In the genomic region with DNA sequence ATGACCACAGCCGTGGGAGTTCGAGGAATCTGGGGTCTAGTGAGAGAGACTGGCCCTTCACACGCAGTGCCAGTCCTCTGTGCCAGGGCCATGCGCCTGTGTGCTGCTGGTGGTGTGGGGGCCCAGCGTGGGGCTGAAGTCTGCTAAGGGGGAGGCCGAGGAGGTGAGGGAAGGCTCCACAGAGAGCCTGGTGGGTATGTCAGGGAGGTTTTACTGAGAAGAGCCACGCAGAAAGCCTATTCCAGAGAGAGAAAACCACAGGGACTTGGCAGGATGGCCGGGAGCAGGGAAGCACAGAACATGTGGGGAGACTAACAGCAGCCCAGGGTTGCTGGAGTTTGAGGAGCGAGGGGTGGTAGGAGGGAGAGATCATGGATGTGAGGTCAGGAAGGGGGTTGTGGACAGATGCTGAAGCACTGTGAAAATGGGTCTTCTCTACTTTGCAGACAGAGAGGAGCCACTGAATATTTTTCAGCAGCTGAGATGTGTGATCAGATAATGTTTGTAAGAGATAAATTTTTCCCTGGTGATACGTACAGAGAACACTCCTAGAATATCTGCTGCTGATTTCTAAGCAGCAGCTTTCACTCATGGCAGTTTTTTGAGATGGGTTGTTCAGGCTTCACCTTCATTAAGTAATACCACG, we compare ENCODE assay signal across 11 cellular contexts. TPM values are rescaled to one million over a fixed set of nuclear protein-coding genes. Genes with fewer than 3 reads are reported as not detected.
A peak's percentile ranks its signal among the peaks of the same experiment; 100 is the strongest.
DNase-seq lines count a peak whose midpoint lies in the region; ATAC-seq and TF ChIP-seq lines count a peak whose summit lies in the region.
"Had no signal": no experiment of that assay in that cellular context is flagged by ENCODE, and none has a peak within 500 bp of the region (broad histone marks: within the 10 kb centered on the region; RNA-seq: fewer than 3 reads in every experiment).

No MANE protein-coding gene starts in this region.

- peak; percentile 0 for ATAC-seq in HG02981 (IDR thresholded peaks at IDR 0.05; ENCODE audit: unreplicated experiment)
- no peak for ATAC-seq in PC-3

- H3K27ac Mint-ChIP-seq in chondrocyte (ENCODE audit: unreplicated experiment): no peak overlapping the region
- peak overlapping the region in 2 of 3 experiments; percentile 14 to 27 for H3K27ac Mint-ChIP-seq in nephron
- H3K27ac Mint-ChIP-seq in endodermal cell: no peak overlapping the region
- H3K27ac Mint-ChIP-seq: activated CD4-positive, alpha-beta T cell treated with anti-CD3 and anti-CD28 coated beads, Interleukin-2, amount 10 ng/mL, durations not matched to agents 24 days and 14 days had no signal

- H3K9me3 Mint-ChIP-seq in chondrocyte (ENCODE audit: low read depth) (peaks cover 3% of the 10 kb centered on the region), nephron (peaks cover 2% of the 10 kb centered on the region), endodermal cell (peaks cover 24% of the 10 kb centered on the region)
- H3K9me3 Mint-ChIP-seq: activated CD4-positive, alpha-beta T cell treated with anti-CD3 and anti-CD28 coated beads, Interleukin-2, amount 10 ng/mL, durations not matched to agents 24 days and 14 days had no signal

- H2BK120ac ChIP-seq in trophoblast cell (ENCODE audit: insufficient read depth, low read length, poor library complexity): no peak overlapping the region

- H2BK5ac ChIP-seq in trophoblast cell (ENCODE audit: low read depth, low read length, poor library complexity): no peak overlapping the region

- H3F3A ChIP-seq in DOHH2 (ENCODE audit: control insufficient read depth, insufficient read depth) (no peaks in the 10 kb centered on the region), PC-3 (ENCODE audit: low read length, unreplicated experiment) (no peaks in the 10 kb centered on the region)

- POLR2A ChIA-PET in PC-3 (lab: Charles Lee; ENCODE audit: unreplicated experiment): no interaction called here

- peak overlapping the region; percentile 17 for H3K4me3 Mint-ChIP-seq in chondrocyte (ENCODE audit: unreplicated experiment)
- peak overlapping the region in 1 of 3 experiments; percentile 1 for H3K4me3 Mint-ChIP-seq in nephron
- no peak overlapping the region for H3K4me3 Mint-ChIP-seq in endodermal cell
- H3K4me3 Mint-ChIP-seq: activated CD4-positive, alpha-beta T cell treated with anti-CD3 and anti-CD28 coated beads, Interleukin-2, amount 10 ng/mL, durations not matched to agents 24 days and 14 days had no signal

- H3K18ac ChIP-seq in trophoblast cell (ENCODE audit: low read length): no peak overlapping the region

- H3K27ac ChIP-seq in DOHH2 (ENCODE audit: low read depth, low read length) (no peak overlapping the region), trophoblast cell (ENCODE audit: low read depth, low read length) (no peak overlapping the region), PC-3 (ENCODE audit: low read length) (no peak overlapping the region), endodermal cell (ENCODE audit: low read depth, low read length) (no peak overlapping the region)
- H3K27ac ChIP-seq: vagina had no signal

- H4K20me1 ChIP-seq in DOHH2 (ENCODE audit: control insufficient read depth, insufficient read depth, low read depth, low read length): 0 out of 2 replicates have a peak, but pooled peaks cover 3% of the 10 kb centered on the region
- H4K20me1 ChIP-seq in PC-3 (ENCODE audit: low read length): no peaks in the 10 kb centered on the region

- H2AK5ac ChIP-seq in trophoblast cell (ENCODE audit: low read length): no peak overlapping the region

- H3K4me2 ChIP-seq in DOHH2 (ENCODE audit: low read length): peak overlapping the region; percentile 42
- no peak overlapping the region for H3K4me2 ChIP-seq in trophoblast cell (ENCODE audit: low read length)
- no peak overlapping the region for H3K4me2 ChIP-seq in PC-3 (ENCODE audit: low read length)

- no TSS peak for BruUV-seq in PC-3 (replicated peaks; lab: Mats Ljungman, UMichigan)

- H3K27me3 ChIP-seq in DOHH2 (ENCODE audit: control insufficient read depth, low read length) (0 out of 2 replicates have a peak, but pooled peaks cover 5% of the 10 kb centered on the region), trophoblast cell (ENCODE audit: insufficient read depth, low read length) (no peaks in the 10 kb centered on the region), PC-3 (ENCODE audit: low read length) (no peaks in the 10 kb centered on the region), endodermal cell (ENCODE audit: control insufficient read depth, insufficient read depth, low read length, poor library complexity, severe bottlenecking) (no peaks in the 10 kb centered on the region)
- H3K27me3 ChIP-seq: vagina had no signal

- CTCF ChIA-PET in PC-3 (lab: Charles Lee): no interaction called here

- no peak overlapping the region for H3K4ac ChIP-seq in trophoblast cell (ENCODE audit: low read depth, low read length)

- H3K79me1 ChIP-seq in trophoblast cell (ENCODE audit: low read length): no peaks in the 10 kb centered on the region

- no peaks in the 10 kb centered on the region for H3K27me3 Mint-ChIP-seq in chondrocyte (ENCODE audit: low read depth)
- H3K27me3 Mint-ChIP-seq in nephron (ENCODE audit: low read depth): peaks cover 3% of the 10 kb centered on the region
- H3K27me3 Mint-ChIP-seq in endodermal cell (ENCODE audit: insufficient read depth): no peaks in the 10 kb centered on the region
- H3K27me3 Mint-ChIP-seq: activated CD4-positive, alpha-beta T cell treated with anti-CD3 and anti-CD28 coated beads, Interleukin-2, amount 10 ng/mL, durations not matched to agents 24 days and 14 days had no signal

- H3K9ac ChIP-seq in trophoblast cell (ENCODE audit: low read length): no peak overlapping the region
- no peak overlapping the region for H3K9ac ChIP-seq in PC-3 (ENCODE audit: low read length)
- H3K9ac ChIP-seq in endodermal cell (ENCODE audit: extremely low read depth, low read length, poor library complexity, severe bottlenecking): no peak overlapping the region

- H3K36me3 ChIP-seq in DOHH2 (ENCODE audit: control insufficient read depth, low read length) (no peaks in the 10 kb centered on the region), trophoblast cell (ENCODE audit: control insufficient read depth in 1 of 2, insufficient read depth in 2 of 2, low read length in 2 of 2) (no peaks in the 10 kb centered on the region), PC-3 (ENCODE audit: low read depth, low read length) (no peaks in the 10 kb centered on the region), endodermal cell (ENCODE audit: control insufficient read depth, insufficient read depth, low read length) (peaks cover 6% of the 10 kb centered on the region)
- H3K36me3 ChIP-seq: vagina had no signal

- H4K12ac ChIP-seq in trophoblast cell (ENCODE audit: low read depth, low read length): no peak overlapping the region

- peak overlapping the region; percentile 1; the same call in 1 of the 2 replicates for H3K4me3 ChIP-seq in DOHH2 (ENCODE audit: low read length)
- no peak overlapping the region for H3K4me3 ChIP-seq in trophoblast cell (ENCODE audit: low read depth, low read length)
- H3K4me3 ChIP-seq in PC-3 (ENCODE audit: low read length): no peak overlapping the region
- H3K4me3 ChIP-seq in endodermal cell (ENCODE audit: low read length): no peak overlapping the region
- H3K4me3 ChIP-seq: vagina had no signal

- H3K36me3 Mint-ChIP-seq in chondrocyte (ENCODE audit: low read depth) (no peaks in the 10 kb centered on the region), nephron (ENCODE audit: low read depth) (peaks cover 6% of the 10 kb centered on the region), endodermal cell (ENCODE audit: low read depth) (peaks cover 9% of the 10 kb centered on the region)

- H3K4me1 ChIP-seq in DOHH2 (ENCODE audit: control insufficient read depth, low read length): peaks cover 35% of the 10 kb centered on the region
- no peaks in the 10 kb centered on the region for H3K4me1 ChIP-seq in trophoblast cell (ENCODE audit: control insufficient read depth in 1 of 2, insufficient read depth in 2 of 2, low read length in 2 of 2)
- H3K4me1 ChIP-seq in PC-3 (ENCODE audit: insufficient read depth, low read length): peaks cover 6% of the 10 kb centered on the region; the same call in 1 of the 2 replicates
- H3K4me1 ChIP-seq in endodermal cell (ENCODE audit: control insufficient read depth, insufficient read depth, low read length): no peaks in the 10 kb centered on the region

- H3K23ac ChIP-seq in trophoblast cell (ENCODE audit: low read length): no peak overlapping the region

- intact Hi-C loops in PC-3 (cut with micrococcal nuclease): no loop called here

- DNase-seq in chondrocyte (ENCODE audit: low spot score) (no peak), NCI-H187 (lab: John Stamatoyannopoulos, UW) (no peak), trophoblast cell (no peak), PC-3 (no peak), endodermal cell (no peak)
- DNase-seq: activated CD4-positive, alpha-beta T cell treated with anti-CD3 and anti-CD28 coated beads, Interleukin-2, amount 10 ng/mL, durations not matched to agents 24 days and 14 days; cerebellar nuclear complex had no signal

- no peak overlapping the region for H3K14ac ChIP-seq in trophoblast cell (ENCODE audit: low read length)

- no peak overlapping the region for H4K91ac ChIP-seq in trophoblast cell (ENCODE audit: low read depth, low read length)

- H3K4me1 Mint-ChIP-seq in chondrocyte (ENCODE audit: low read depth) (no peaks in the 10 kb centered on the region), nephron (peaks cover 8% of the 10 kb centered on the region), endodermal cell (no peaks in the 10 kb centered on the region)

- TF ChIP-seq CTCF in DOHH2 (IDR thresholded peaks at IDR 0.05; ENCODE audit: low read depth, low read length, poor library complexity, severe bottlenecking) (no peak), chondrocyte (IDR thresholded peaks at IDR 0.05) (no peak), nephron (IDR thresholded peaks at IDR 0.05; ENCODE audit: unreplicated experiment in 3 of 3) (no peak), PC-3 (conservative IDR thresholded peaks at IDR 0.05; ENCODE audit: low read depth, low read length) (no peak), endodermal cell (conservative IDR thresholded peaks at IDR 0.05) (no peak)

- H3K9me2 ChIP-seq in DOHH2 (replicated peaks; ENCODE audit: control insufficient read depth, low read length): no peaks in the 10 kb centered on the region
- no peaks in the 10 kb centered on the region for H3K9me2 ChIP-seq in PC-3 (replicated peaks; ENCODE audit: low read length)

- H4K8ac ChIP-seq in trophoblast cell (ENCODE audit: low read depth, low read length): no peak overlapping the region

- no peak overlapping the region for H2AFZ ChIP-seq in trophoblast cell (ENCODE audit: insufficient read depth, low read length, poor library complexity)
- no peak overlapping the region for H2AFZ ChIP-seq in PC-3 (ENCODE audit: low read length)

- no peak overlapping the region for H2BK12ac ChIP-seq in trophoblast cell (ENCODE audit: low read length)

- H3K79me2 ChIP-seq in DOHH2 (ENCODE audit: control insufficient read depth, low read length): no peaks in the 10 kb centered on the region
- H3K79me2 ChIP-seq in trophoblast cell (ENCODE audit: control insufficient read depth, insufficient read depth, low read length, poor library complexity): no peaks in the 10 kb centered on the region
- no peaks in the 10 kb centered on the region for H3K79me2 ChIP-seq in PC-3 (ENCODE audit: low read length)

- no peaks in the 10 kb centered on the region for H3K9me3 ChIP-seq in DOHH2 (ENCODE audit: control insufficient read depth, insufficient read depth, low read length)
- peaks cover 37% of the 10 kb centered on the region for H3K9me3 ChIP-seq in trophoblast cell (ENCODE audit: insufficient read depth, low read depth, low read length)
- no peaks in the 10 kb centered on the region for H3K9me3 ChIP-seq in PC-3 (ENCODE audit: low read length)
- no peaks in the 10 kb centered on the region for H3K9me3 ChIP-seq in endodermal cell (ENCODE audit: control insufficient read depth, low read length)
- H3K9me3 ChIP-seq: vagina had no signal

- no CpG with 5 or more reads among the region's 11 CpGs for WGBS in trophoblast cell (ENCODE audit: extremely low coverage, insufficient coverage, insufficient read length)
- WGBS in endodermal cell (ENCODE audit: insufficient coverage in 1 of 2, insufficient read length in 1 of 2), 2 experiments: 74 to 79% methylated on average over 9 to 11 of the region's 11 CpGs

RNA-seq across cellular contexts. Expression of a gene that starts 35.4 kb away (rescaled TPM):
- total RNA-seq in chondrocyte (24.6 to 35.8 TPM (median 34.2 TPM) in 3 replicates), PC-3 (2014; rRNA removed) (26.3 and 37.8 TPM in 2 replicates), endodermal cell (10 to 100 TPM; 33.5 to 35.4 TPM)
- polyA plus RNA-seq in trophoblast cell (2013): 23.3 and 25.5 TPM in 2 replicates
- polyA plus RNA-seq in endodermal cell (2013, experiment 1 of 2): 41.4 TPM
- 38.1 TPM for polyA plus RNA-seq in endodermal cell (2013, experiment 2 of 2)

Comparison
In these comparisons a context has a peak if more than half of its experiments do, and no peak if none do; other contexts are left out.
1. H3K27ac Mint-ChIP-seq: peak in nephron (2 of 3); none in chondrocyte (single experiment) and endodermal cell (single experiment).